ENCODE assay signal across 8 cellular contexts in genomic region chr2:219402665-219403515, GRCh38. TPM values are rescaled to one million over a fixed set of nuclear protein-coding genes. Genes with fewer than 3 reads are reported as not detected.
DNase-seq lines count a peak whose midpoint lies in the region; ATAC-seq and TF ChIP-seq lines count a peak whose summit lies in the region.

No MANE protein-coding gene starts in this region.

- H3K4me3 Mint-ChIP-seq in brain: peak overlapping the region in 2 of 5 experiments; percentile 37
- no peak overlapping the region for H3K4me3 Mint-ChIP-seq in osteocyte (ENCODE audit: unreplicated experiment)

- H3K27me3 Mint-ChIP-seq in brain: peaks cover 17% of the 10 kb centered on the region
- H3K27me3 Mint-ChIP-seq in osteocyte (ENCODE audit: unreplicated experiment): no peaks in the 10 kb centered on the region

- no peak overlapping the region for H3K4me3 ChIP-seq in spleen

- TF ChIP-seq CTCF in GM10266 (IDR thresholded peaks at IDR 0.05; ENCODE audit: control insufficient read depth, insufficient read depth, low read depth, missing control alignments) (peak; percentile 88), brain (conservative IDR thresholded peaks at IDR 0.05) (peak; percentile 89 to 94), spleen (IDR thresholded peaks at IDR 0.05 in 8 of 11, conservative IDR thresholded peaks at IDR 0.05 in 3 of 11) (peak; percentile 72 to 93 (median 87)), osteocyte (IDR thresholded peaks at IDR 0.05) (no peak)

- no peaks in the 10 kb centered on the region for H3K9me3 ChIP-seq in spleen

- no peaks in the 10 kb centered on the region for H3K36me3 ChIP-seq in spleen

- peaks cover 68% of the 10 kb centered on the region for H3K4me1 Mint-ChIP-seq in brain
- H3K4me1 Mint-ChIP-seq in osteocyte (ENCODE audit: unreplicated experiment): peaks cover 7% of the 10 kb centered on the region

- H3K36me3 Mint-ChIP-seq in brain (no peaks in the 10 kb centered on the region), osteocyte (ENCODE audit: unreplicated experiment) (no peaks in the 10 kb centered on the region)

- ATAC-seq in HG02610 (IDR thresholded peaks at IDR 0.05; ENCODE audit: unreplicated experiment): peak; percentile 78

- H3K9me3 Mint-ChIP-seq in brain: peaks cover 0 to 9% (median 0%) of the 10 kb centered on the region in 5 experiments
- H3K9me3 Mint-ChIP-seq in osteocyte (ENCODE audit: unreplicated experiment): no peaks in the 10 kb centered on the region

- intact Hi-C loops in spleen (cut with DNase I; ENCODE audit: low total_unique reads): loop anchor here (2.0 kb wide), 1 partner anchor 128 kb away; no protein-coding TSS in a partner anchor

- TF ChIP-seq POLR2A in spleen (IDR thresholded peaks at IDR 0.05): no peak

- peak overlapping the region in 4 of 5 experiments; percentile 38 to 82 (median 64) for H3K27ac Mint-ChIP-seq in brain
- H3K27ac Mint-ChIP-seq in osteocyte (ENCODE audit: unreplicated experiment): no peak overlapping the region

- peaks cover 0 to 14% (median 7%) of the 10 kb centered on the region in 6 donors for H3K4me1 ChIP-seq in spleen

- 20 to 22% (median 21%) methylated on average over 15 of the region's 15 CpGs for WGBS in spleen, 5 donors

- DNase-seq in GM10266 (ENCODE audit: extremely low spot score): peak; percentile 75
- peak; percentile 61 to 79 for DNase-seq in NCI-H2081 (lab: John Stamatoyannopoulos, UW)
- DNase-seq in T1000 (lab: John Stamatoyannopoulos, UW): peak; percentile 40
- DNase-seq in iris pigment epithelial cell (ENCODE audit: low read depth): peak; percentile 85
- no peak for DNase-seq in spleen
- no peak for DNase-seq in osteocyte (ENCODE audit: extremely low spot score, unreplicated experiment)

- H3K27me3 ChIP-seq in spleen (replicated peaks in 1 of 7): peaks cover 0 to 25% (median 0%) of the 10 kb centered on the region in 7 donors

- no peak overlapping the region for H3K27ac ChIP-seq in spleen

RNA-seq across cellular contexts. Expression of gene DNPEP, which starts 15.2 kb away (rescaled TPM):
- 43.5 TPM for polyA plus RNA-seq in brain (ENCODE audit: insufficient read depth, low read depth, low replicate concordance)
- 10 to 100 TPM; 46.7 to 65.8 (median 59.2) TPM for total RNA-seq in spleen
- 10 to 100 TPM; 74.4 to 92.8 (median 91.7) TPM for polyA plus RNA-seq in spleen
- 58.1 and 73.2 TPM in 2 replicates for total RNA-seq in osteocyte

RNA-seq across cellular contexts. Expression of gene DES, which starts 15.3 kb away (rescaled TPM):
- polyA plus RNA-seq in brain (ENCODE audit: insufficient read depth, low read depth, low replicate concordance): 9.7 TPM
- total RNA-seq in spleen: 10 to 100 TPM in 3 of 7 donors, 1 to 10 TPM in 4; 4.3 to 18.1 (median 8.3) TPM
- polyA plus RNA-seq in spleen: 10 to 100 TPM; 10.8 to 24.7 (median 14.1) TPM
- total RNA-seq in osteocyte: not detected in 2 replicates

RNA-seq across cellular contexts. Expression of gene SPEG, which starts 31.8 kb away (rescaled TPM):
- polyA plus RNA-seq in brain (ENCODE audit: insufficient read depth, low read depth, low replicate concordance) (26.3 TPM), spleen (1 to 10 TPM; 4.4 to 8.2 (median 4.9) TPM)
- total RNA-seq in spleen (1 to 10 TPM in 6 of 7 donors, under 1 TPM in 1; 0.74 to 4.5 (median 2.3) TPM), osteocyte (27.0 and 30.3 TPM in 2 replicates)

Comparison
In these comparisons a context has a peak if more than half of its experiments do, and no peak if none do; other contexts are left out.
1. DNase-seq: peak in GM10266 (single experiment), NCI-H2081 (2 of 2), T1000 (single experiment) and iris pigment epithelial cell (single experiment); none in spleen (single experiment) and osteocyte (single experiment).